In the genomic region with DNA sequence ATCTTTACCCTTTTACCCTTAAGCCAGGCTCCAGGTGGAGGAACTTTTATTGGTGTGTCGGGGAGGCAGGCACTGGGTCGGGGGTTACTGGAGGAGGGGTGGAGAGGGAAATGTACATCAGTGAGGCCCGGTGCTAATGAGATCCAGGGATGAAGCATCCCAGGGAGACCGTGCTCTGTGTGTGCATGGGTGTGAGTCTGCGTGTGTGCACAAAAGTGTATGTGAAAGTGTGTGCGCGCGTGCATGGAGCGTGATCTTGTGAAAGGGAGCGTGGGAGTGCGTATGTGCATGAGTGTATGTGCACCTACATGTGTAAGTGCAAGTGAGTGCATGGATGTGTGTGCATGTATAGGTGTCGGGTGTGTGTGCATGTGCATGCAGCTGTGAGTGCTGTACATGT, we compare ENCODE assay signal across 20 cellular contexts. TPM values are rescaled to one million over a fixed set of nuclear protein-coding genes. Genes with fewer than 3 reads are reported as not detected.
DNase-seq lines count a peak whose midpoint lies in the region; ATAC-seq, FAIRE-seq and TF ChIP-seq lines count a peak whose summit lies in the region.
"Had no signal": no experiment of that assay in that cellular context is flagged by ENCODE, and none has a peak within 500 bp of the region (broad histone marks: within the 10 kb centered on the region; RNA-seq: fewer than 3 reads in every experiment).

No MANE protein-coding gene starts in this region.

- H3F3A ChIP-seq in GM23338 (replicated peaks; ENCODE audit: low read depth), result no peaks in the 10 kb centered on the region

- peak; percentile 90 for FAIRE-seq in bronchial epithelial cell (lab: Jason Lieb, UNC)
- FAIRE-seq: A549 had no signal

- H3K27ac Mint-ChIP-seq in GM23338 (no peak overlapping the region), nephron progenitor cell (peak overlapping the region; percentile 10), type B pancreatic cell (peak overlapping the region; percentile 75)
- H3K27ac Mint-ChIP-seq: B cell had no signal

- H3K9me3 Mint-ChIP-seq in GM23338 (no peaks in the 10 kb centered on the region), nephron progenitor cell (peaks cover 6% of the 10 kb centered on the region), type B pancreatic cell (no peaks in the 10 kb centered on the region)
- H3K9me3 Mint-ChIP-seq: CD14-positive monocyte had no signal

- H3K36me3 Mint-ChIP-seq in GM23338 (ENCODE audit: low read depth), result peaks cover 31% of the 10 kb centered on the region
- H3K36me3 Mint-ChIP-seq in nephron progenitor cell (ENCODE audit: low read depth), result peaks cover 50% of the 10 kb centered on the region
- H3K36me3 Mint-ChIP-seq in type B pancreatic cell, result peaks cover 39% of the 10 kb centered on the region

- H3K4me1 Mint-ChIP-seq in GM23338 (peaks cover 4% of the 10 kb centered on the region; the same call in 1 of the 3 replicates), nephron progenitor cell (peaks cover 10% of the 10 kb centered on the region), type B pancreatic cell (ENCODE audit: unreplicated experiment) (peaks cover 8% of the 10 kb centered on the region)
- H3K4me1 Mint-ChIP-seq: B cell had no signal

- no peaks in the 10 kb centered on the region for H4K20me1 ChIP-seq in GM23338 (replicated peaks; ENCODE audit: insufficient read depth)

- TF ChIP-seq CTCF in GM23338 (conservative IDR thresholded peaks at IDR 0.05; ENCODE audit: low read depth in 2 of 2) (no peak), bronchial epithelial cell (IDR thresholded peaks at IDR 0.05; ENCODE audit: insufficient read depth, low read length, severe bottlenecking) (no peak), nephron progenitor cell (IDR thresholded peaks at IDR 0.05) (no peak), type B pancreatic cell (conservative IDR thresholded peaks at IDR 0.05) (no peak), suprapubic skin (IDR thresholded peaks at IDR 0.05) (no peak)

- H3K4me3 ChIP-seq in GM23338 (no peak overlapping the region), bronchial epithelial cell (ENCODE audit: low read depth, low read length) (no peak overlapping the region), suprapubic skin (no peak overlapping the region)
- H3K4me3 ChIP-seq: A549, Peyer's patch had no signal

- no peak for TF ChIP-seq EP300 in suprapubic skin (IDR thresholded peaks at IDR 0.05)

- H3K27ac ChIP-seq in GM23338 (ENCODE audit: low read depth), result peak overlapping the region; percentile 50
- H3K27ac ChIP-seq in suprapubic skin, result no peak overlapping the region
- H3K27ac ChIP-seq: A549, Peyer's patch had no signal

- no peaks in the 10 kb centered on the region for H3K9me2 ChIP-seq in GM23338 (ENCODE audit: insufficient read depth)

- H3K27me3 ChIP-seq in GM23338 (ENCODE audit: insufficient read depth) (no peaks in the 10 kb centered on the region), bronchial epithelial cell (ENCODE audit: control insufficient read depth, insufficient read depth, low read length) (no peaks in the 10 kb centered on the region), suprapubic skin (no peaks in the 10 kb centered on the region)
- H3K27me3 ChIP-seq: Peyer's patch had no signal

- no peaks in the 10 kb centered on the region for H3K9me3 ChIP-seq in suprapubic skin
- H3K9me3 ChIP-seq: A549, Peyer's patch had no signal

- DNase-seq in GM23338 (ENCODE audit: low spot score), result no peak
- DNase-seq in bronchial epithelial cell (ENCODE audit: low read depth), result no peak
- no peak for DNase-seq in nephron progenitor cell
- no peak for DNase-seq in type B pancreatic cell (ENCODE audit: extremely low spot score, unreplicated experiment)
- no peak for DNase-seq in 8988T
- no peak for DNase-seq in suprapubic skin (ENCODE audit: low spot score in 2 of 2)
- DNase-seq: DMS79 treated with DMSO at 0.1 percent for 48 hours, KG1, NCI-H1105, NCI-H146, NCI-H2029, NCI-H226, NCI-H524, NCI-H774, Peyer's patch had no signal

- H3K27me3 Mint-ChIP-seq in GM23338 (ENCODE audit: insufficient read depth, low read depth, poor library complexity) (peaks cover 7% of the 10 kb centered on the region), nephron progenitor cell (ENCODE audit: low read depth, poor library complexity) (no peaks in the 10 kb centered on the region), type B pancreatic cell (no peaks in the 10 kb centered on the region)
- H3K27me3 Mint-ChIP-seq: B cell had no signal

- no peak overlapping the region for H3K4me2 ChIP-seq in GM23338
- H3K4me2 ChIP-seq: A549 had no signal

- H3K4me1 ChIP-seq in GM23338 (ENCODE audit: insufficient read depth) (no peaks in the 10 kb centered on the region), suprapubic skin (no peaks in the 10 kb centered on the region)
- H3K4me1 ChIP-seq: Peyer's patch had no signal

- whole genome bisulfite sequencing in suprapubic skin, result 89% methylated on average over 12 of the region's 12 CpGs

- no peak for TF ChIP-seq POLR2A in suprapubic skin (IDR thresholded peaks at IDR 0.05)

- ATAC-seq in GM23338 (no peak), HG02981 (IDR thresholded peaks at IDR 0.05; ENCODE audit: unreplicated experiment) (no peak)
- ATAC-seq: A549, SK-N-SH treated with all-trans-retinoic acid at 6 μM for 48 hours had no signal

- H3K79me2 ChIP-seq in GM23338 (replicated peaks; ENCODE audit: insufficient read depth), result no peaks in the 10 kb centered on the region

- no peak overlapping the region for H2AFZ ChIP-seq in GM23338

- H3K36me3 ChIP-seq in GM23338 (ENCODE audit: insufficient read depth) (peaks cover 4% of the 10 kb centered on the region; the same call in 1 of the 2 replicates), bronchial epithelial cell (ENCODE audit: control insufficient read depth, insufficient read depth, low read length) (peaks cover 10% of the 10 kb centered on the region), suprapubic skin (peaks cover 58% of the 10 kb centered on the region)

- H3K4me3 Mint-ChIP-seq in GM23338, result no peak overlapping the region
- H3K4me3 Mint-ChIP-seq in nephron progenitor cell, result no peak overlapping the region
- peak overlapping the region; percentile 39 for H3K4me3 Mint-ChIP-seq in type B pancreatic cell
- H3K4me3 Mint-ChIP-seq: B cell, CD14-positive monocyte had no signal

TF ChIP-seq in GM23338, 12 proteins besides CTCF, POLR2A, EP300 and RAD21 (continues in another document):
- TF ChIP-seq, protein P1, sequence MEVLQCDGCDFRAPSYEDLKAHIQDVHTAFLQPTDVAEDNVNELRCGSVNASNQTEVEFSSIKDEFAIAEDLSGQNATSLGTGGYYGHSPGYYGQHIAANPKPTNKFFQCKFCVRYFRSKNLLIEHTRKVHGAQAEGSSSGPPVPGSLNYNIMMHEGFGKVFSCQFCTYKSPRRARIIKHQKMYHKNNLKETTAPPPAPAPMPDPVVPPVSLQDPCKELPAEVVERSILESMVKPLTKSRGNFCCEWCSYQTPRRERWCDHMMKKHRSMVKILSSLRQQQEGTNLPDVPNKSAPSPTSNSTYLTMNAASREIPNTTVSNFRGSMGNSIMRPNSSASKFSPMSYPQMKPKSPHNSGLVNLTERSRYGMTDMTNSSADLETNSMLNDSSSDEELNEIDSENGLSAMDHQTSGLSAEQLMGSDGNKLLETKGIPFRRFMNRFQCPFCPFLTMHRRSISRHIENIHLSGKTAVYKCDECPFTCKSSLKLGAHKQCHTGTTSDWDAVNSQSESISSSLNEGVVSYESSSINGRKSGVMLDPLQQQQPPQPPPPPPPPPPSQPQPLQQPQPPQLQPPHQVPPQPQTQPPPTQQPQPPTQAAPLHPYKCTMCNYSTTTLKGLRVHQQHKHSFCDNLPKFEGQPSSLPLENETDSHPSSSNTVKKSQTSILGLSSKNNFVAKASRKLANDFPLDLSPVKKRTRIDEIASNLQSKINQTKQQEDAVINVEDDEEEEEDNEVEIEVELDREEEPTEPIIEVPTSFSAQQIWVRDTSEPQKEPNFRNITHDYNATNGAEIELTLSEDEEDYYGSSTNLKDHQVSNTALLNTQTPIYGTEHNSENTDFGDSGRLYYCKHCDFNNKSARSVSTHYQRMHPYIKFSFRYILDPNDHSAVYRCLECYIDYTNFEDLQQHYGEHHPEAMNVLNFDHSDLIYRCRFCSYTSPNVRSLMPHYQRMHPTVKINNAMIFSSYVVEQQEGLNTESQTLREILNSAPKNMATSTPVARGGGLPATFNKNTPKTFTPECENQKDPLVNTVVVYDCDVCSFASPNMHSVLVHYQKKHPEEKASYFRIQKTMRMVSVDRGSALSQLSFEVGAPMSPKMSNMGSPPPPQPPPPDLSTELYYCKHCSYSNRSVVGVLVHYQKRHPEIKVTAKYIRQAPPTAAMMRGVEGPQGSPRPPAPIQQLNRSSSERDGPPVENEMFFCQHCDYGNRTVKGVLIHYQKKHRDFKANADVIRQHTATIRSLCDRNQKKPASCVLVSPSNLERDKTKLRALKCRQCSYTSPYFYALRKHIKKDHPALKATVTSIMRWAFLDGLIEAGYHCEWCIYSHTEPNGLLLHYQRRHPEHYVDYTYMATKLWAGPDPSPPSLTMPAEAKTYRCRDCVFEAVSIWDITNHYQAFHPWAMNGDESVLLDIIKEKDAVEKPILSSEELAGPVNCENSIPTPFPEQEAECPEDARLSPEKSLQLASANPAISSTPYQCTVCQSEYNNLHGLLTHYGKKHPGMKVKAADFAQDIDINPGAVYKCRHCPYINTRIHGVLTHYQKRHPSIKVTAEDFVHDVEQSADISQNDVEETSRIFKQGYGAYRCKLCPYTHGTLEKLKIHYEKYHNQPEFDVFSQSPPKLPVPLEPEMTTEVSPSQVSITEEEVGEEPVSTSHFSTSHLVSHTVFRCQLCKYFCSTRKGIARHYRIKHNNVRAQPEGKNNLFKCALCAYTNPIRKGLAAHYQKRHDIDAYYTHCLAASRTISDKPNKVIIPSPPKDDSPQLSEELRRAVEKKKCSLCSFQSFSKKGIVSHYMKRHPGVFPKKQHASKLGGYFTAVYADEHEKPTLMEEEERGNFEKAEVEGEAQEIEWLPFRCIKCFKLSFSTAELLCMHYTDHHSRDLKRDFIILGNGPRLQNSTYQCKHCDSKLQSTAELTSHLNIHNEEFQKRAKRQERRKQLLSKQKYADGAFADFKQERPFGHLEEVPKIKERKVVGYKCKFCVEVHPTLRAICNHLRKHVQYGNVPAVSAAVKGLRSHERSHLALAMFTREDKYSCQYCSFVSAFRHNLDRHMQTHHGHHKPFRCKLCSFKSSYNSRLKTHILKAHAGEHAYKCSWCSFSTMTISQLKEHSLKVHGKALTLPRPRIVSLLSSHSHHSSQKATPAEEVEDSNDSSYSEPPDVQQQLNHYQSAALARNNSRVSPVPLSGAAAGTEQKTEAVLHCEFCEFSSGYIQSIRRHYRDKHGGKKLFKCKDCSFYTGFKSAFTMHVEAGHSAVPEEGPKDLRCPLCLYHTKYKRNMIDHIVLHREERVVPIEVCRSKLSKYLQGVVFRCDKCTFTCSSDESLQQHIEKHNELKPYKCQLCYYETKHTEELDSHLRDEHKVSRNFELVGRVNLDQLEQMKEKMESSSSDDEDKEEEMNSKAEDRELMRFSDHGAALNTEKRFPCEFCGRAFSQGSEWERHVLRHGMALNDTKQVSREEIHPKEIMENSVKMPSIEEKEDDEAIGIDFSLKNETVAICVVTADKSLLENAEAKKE (CRISPR knock-in tag; IDR thresholded peaks at IDR 0.05), result no peak
- TF ChIP-seq EZH2 (IDR thresholded peaks at IDR 0.05; ENCODE audit: low read depth, unreplicated experiment), result no peak

RNA-seq across cellular contexts. Expression of a gene that starts 55.3 kb away (rescaled TPM):
- 64.4 and 64.5 TPM in 2 replicates for total RNA-seq in GM23338 (2014; rRNA removed; shearing (Covaris generic))
- 31.1 and 33.0 TPM in 2 replicates for polyA plus RNA-seq in GM23338 (2016; fragmentation: Nextera tagmentation; extraction: Ambion mirVana)
- total RNA-seq in bronchial epithelial cell (30.5 and 43.0 TPM in 2 replicates), type B pancreatic cell (ENCODE audit: low replicate concordance) (26.9 and 37.1 TPM in 2 replicates), suprapubic skin (100 to 1,000 TPM in 1 of 4 donors, 10 to 100 TPM in 3; 69.0 to 103 (median 77.0) TPM)
